Comparison of ENCODE assay signal across 10 cellular contexts in the genomic region with DNA sequence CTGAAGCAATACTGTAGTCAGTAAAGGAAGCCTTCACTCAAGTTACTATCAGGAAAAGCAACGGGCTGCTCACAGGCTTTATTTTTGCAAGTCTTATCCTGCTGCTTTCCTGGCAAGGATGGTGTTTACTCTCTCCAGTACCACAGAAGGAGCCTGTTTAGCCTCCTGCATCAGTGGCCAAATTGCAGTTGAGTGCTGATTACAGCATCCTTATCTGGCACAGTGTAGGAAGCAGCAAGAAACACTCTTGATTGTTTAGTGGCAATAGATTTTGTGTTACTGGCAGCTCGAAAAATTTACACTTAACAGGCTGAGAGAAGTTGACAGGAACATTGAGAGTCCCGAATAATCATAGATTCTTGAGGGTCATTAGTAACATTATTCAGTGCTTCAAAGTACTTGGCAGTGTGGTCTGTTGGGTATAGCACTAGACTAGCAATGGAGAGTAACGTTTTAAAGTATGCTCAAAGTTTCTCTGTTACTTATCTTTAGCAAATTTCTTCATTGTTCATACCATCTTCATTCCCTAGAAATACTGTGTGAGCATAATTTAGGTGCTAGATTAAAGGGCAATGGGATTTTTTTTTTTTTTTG. TPM values are rescaled to one million over a fixed set of nuclear protein-coding genes. Genes with fewer than 3 reads are reported as not detected.
DNase-seq lines count a peak whose midpoint lies in the region; ATAC-seq, FAIRE-seq and TF ChIP-seq lines count a peak whose summit lies in the region.
"Had no signal": no experiment of that assay in that cellular context is flagged by ENCODE, and none has a peak within 500 bp of the region (broad histone marks: within the 10 kb centered on the region; RNA-seq: fewer than 3 reads in every experiment).

No MANE protein-coding gene starts in this region.

- no peak overlapping the region for H3K4me3 ChIP-seq in liver (ENCODE audit: low read depth in 1 of 3, low read length in 3 of 3)
- H3K4me3 ChIP-seq in HepG2 (replicated peaks in 1 of 3; ENCODE audit: insufficient read depth in 1 of 3, low read depth in 2 of 3, low read length in 3 of 3) = no peak overlapping the region
- no peak overlapping the region for H3K4me3 ChIP-seq in choroid plexus epithelial cell (ENCODE audit: low read depth, low read length)
- no peak overlapping the region for H3K4me3 ChIP-seq in lung

- CTCF ChIA-PET in HepG2 (lab: Yijun Ruan, JAX; ENCODE audit: low intra/inter-chr PET ratio, low total read pairs) = no interaction called here

- H3K9me3 ChIP-seq in liver (ENCODE audit: control insufficient read depth in 4 of 4, low read length in 3 of 4) = no peaks in the 10 kb centered on the region
- no peaks in the 10 kb centered on the region for H3K9me3 ChIP-seq in HepG2 (ENCODE audit: low read length)
- H3K9me3 ChIP-seq in lung (ENCODE audit: control insufficient read depth in 2 of 2, insufficient read depth in 1 of 2, low read length in 1 of 2) = no peaks in the 10 kb centered on the region

- intact Hi-C loops in HepG2 (cut with micrococcal nuclease; ENCODE audit: unreplicated experiment) = no loop called here

- no peak for TF ChIP-seq RAD21 in liver (IDR thresholded peaks at IDR 0.05)
- TF ChIP-seq RAD21 in HepG2 (CRISPR knock-in tag; IDR thresholded peaks at IDR 0.05) = no peak

- peaks cover 24% of the 10 kb centered on the region for H3K79me2 ChIP-seq in HepG2 (ENCODE audit: insufficient read depth, low read length)

- ATAC-seq in HepG2 (no peak), lung (ENCODE audit: insufficient read depth, low FRiP score) (peak; percentile 62), GM21528 (IDR thresholded peaks at IDR 0.05; ENCODE audit: low FRiP score, unreplicated experiment) (no peak), GM18519 (IDR thresholded peaks at IDR 0.05; ENCODE audit: low FRiP score, unreplicated experiment) (no peak)
- ATAC-seq: activated CD4-positive, alpha-beta T cell treated with anti-CD3 and anti-CD28 coated beads for 36 hours had no signal

- no peak overlapping the region for H3K4me2 ChIP-seq in HepG2 (ENCODE audit: low read depth, low read length)

- H3K36me3 ChIP-seq in liver (ENCODE audit: control insufficient read depth in 4 of 4, insufficient read depth in 3 of 4, low read depth in 1 of 4, low read length in 3 of 4) = no peaks in the 10 kb centered on the region
- H3K36me3 ChIP-seq in HepG2 (replicated peaks in 1 of 2; ENCODE audit: control insufficient read depth in 1 of 2, insufficient read depth in 2 of 2, low read length in 2 of 2) = no peaks in the 10 kb centered on the region
- H3K36me3 ChIP-seq in lung (ENCODE audit: control insufficient read depth in 2 of 2, insufficient read depth in 2 of 2, low read length in 2 of 2) = no peaks in the 10 kb centered on the region

- peaks cover 0 to 2% (median 0%) of the 10 kb centered on the region in 4 donors for H3K4me1 ChIP-seq in liver (ENCODE audit: control insufficient read depth in 4 of 4, insufficient read depth in 4 of 4, low read length in 3 of 4)
- H3K4me1 ChIP-seq in HepG2 (ENCODE audit: insufficient read depth, low read length) = peaks cover 10% of the 10 kb centered on the region
- peaks cover 2% of the 10 kb centered on the region in 2 donors for H3K4me1 ChIP-seq in lung (ENCODE audit: control insufficient read depth in 2 of 2, insufficient read depth in 2 of 2, low read length in 2 of 2)

- H3K9ac ChIP-seq in liver (ENCODE audit: low read depth in 1 of 2, low read length in 2 of 2) = no peak overlapping the region
- H3K9ac ChIP-seq in HepG2 (ENCODE audit: insufficient read depth, low read depth, low read length) = no peak overlapping the region

- WGBS in liver = 55% methylated on average over 4 of the region's 4 CpGs
- 85% methylated on average over 4 of the region's 4 CpGs for WGBS in HepG2 (ENCODE audit: low lambda C conversion rate)
- WGBS in lung, 2 donors = 34 to 63% methylated on average over 4 of the region's 4 CpGs

- TF ChIP-seq POLR2A in HepG2 (IDR thresholded peaks at IDR 0.05; ENCODE audit: insufficient read depth in 1 of 2, low read depth in 2 of 2, low read length in 2 of 2) = no peak

- FAIRE-seq in HepG2 (lab: Jason Lieb, UNC) = no peak

- POLR2A ChIA-PET in HepG2 (lab: Yijun Ruan, JAX) = no interaction called here

- no peak overlapping the region for H2AFZ ChIP-seq in HepG2 (ENCODE audit: low read length)

- in situ Hi-C loops in HepG2 (cut with HindIII; ENCODE audit: extremely low pct_ligation_motif_present, low pct_unique_long_range_greater_than_20kb) = no loop called here

- TF ChIP-seq CTCF in liver (IDR thresholded peaks at IDR 0.05; ENCODE audit: low read depth, low read length, missing input control) (no peak), HepG2 (CRISPR knock-in tag; IDR thresholded peaks at IDR 0.05) (no peak), choroid plexus epithelial cell (conservative IDR thresholded peaks at IDR 0.05; ENCODE audit: low read depth, low read length) (no peak), lung (IDR thresholded peaks at IDR 0.05; ENCODE audit: control extremely low read depth, extremely low read depth) (no peak)

- no TSS peak for BruUV-seq in HepG2 (replicated peaks; lab: Mats Ljungman, UMichigan)

- H3K27ac ChIP-seq in liver (ENCODE audit: low read depth in 1 of 2, low read length in 2 of 2) (no peak overlapping the region), HepG2 (ENCODE audit: extremely low read length, insufficient read depth, low read length) (no peak overlapping the region), lung (ENCODE audit: low read depth in 1 of 2, low read length in 1 of 2) (no peak overlapping the region)

- DNase-seq in HepG2 (ENCODE audit: low spot score) (no peak), choroid plexus epithelial cell (ENCODE audit: low read depth) (peak; percentile 83), lung (ENCODE audit: low spot score) (peak; percentile 50), CD1c-positive myeloid dendritic cell (ENCODE audit: extremely low spot score) (no peak)
- DNase-seq in activated naive CD4-positive, alpha-beta T cell treated with Interleukin-2 at 50 U/mL for 16 hours = no peak
- DNase-seq: activated CD4-positive, alpha-beta T cell treated with anti-CD3 and anti-CD28 coated beads for 36 hours had no signal

- H3K27me3 ChIP-seq in liver (ENCODE audit: control insufficient read depth in 4 of 4, insufficient read depth in 4 of 4, low read length in 3 of 4) (no peaks in the 10 kb centered on the region), HepG2 (ENCODE audit: control insufficient read depth in 1 of 2, insufficient read depth in 2 of 2, low read length in 2 of 2) (no peaks in the 10 kb centered on the region), lung (ENCODE audit: control insufficient read depth, insufficient read depth) (no peaks in the 10 kb centered on the region)

- H4K20me1 ChIP-seq in HepG2 (ENCODE audit: insufficient read depth, low read length) = no peaks in the 10 kb centered on the region

- TF ChIP-seq EP300 in HepG2 (IDR thresholded peaks at IDR 0.05; ENCODE audit: low read depth in 2 of 2, low read length in 2 of 2) (no peak), HepG2 (CRISPR knock-in tag; IDR thresholded peaks at IDR 0.05; ENCODE audit: borderline replicate concordance) (no peak)

RNA-seq across cellular contexts. Expression of a gene that starts 11.7 kb away (rescaled TPM):
- total RNA-seq in liver = 1 to 10 TPM; 3.2 to 4.8 TPM
- 1 to 10 TPM; 3.2 to 4.2 TPM for polyA plus RNA-seq in liver
- total RNA-seq in HepG2 (2016; rRNA removed; fragmentation: Illumina TruSeq; extraction: Trizol) = 11.2 and 11.8 TPM in 2 replicates
- total RNA-seq in HepG2 (2016; cell fraction: cytosol; rRNA removed; fragmentation: Illumina TruSeq; extraction: Trizol; ENCODE audit: low read depth) = 2.7 and 3.0 TPM in 2 replicates
- total RNA-seq in HepG2 (2016; cell fraction: insoluble cytoplasmic fraction; rRNA removed; fragmentation: Illumina TruSeq; extraction: Trizol) = 10.0 and 12.0 TPM in 2 replicates
- 6.8 and 7.0 TPM in 2 replicates for total RNA-seq in HepG2 (2016; cell fraction: membrane; rRNA removed; fragmentation: Illumina TruSeq; extraction: Trizol)
- 6.3 and 7.5 TPM in 2 replicates for total RNA-seq in HepG2 (2016; cell fraction: nucleus; rRNA removed; fragmentation: Illumina TruSeq; extraction: Trizol)
- 10.7 and 13.2 TPM in 2 replicates for polyA plus RNA-seq in HepG2 (2011; rRNA removed)
- polyA plus RNA-seq in HepG2 (2011; cell fraction: cytosol; rRNA removed) = 8.1 and 8.2 TPM in 2 replicates
- 12.8 and 13.4 TPM in 2 replicates for polyA plus RNA-seq in HepG2 (2011; cell fraction: nucleus; rRNA removed)
- polyA plus RNA-seq in HepG2 (2012) = 7.2 and 8.1 TPM in 2 replicates
- polyA plus RNA-seq in HepG2 (2016; cell fraction: cytosol; fragmentation: Illumina TruSeq; extraction: Trizol; ENCODE audit: low read depth) = 1.6 and 2.0 TPM in 2 replicates
- polyA plus RNA-seq in HepG2 (2016; cell fraction: insoluble cytoplasmic fraction; fragmentation: Illumina TruSeq; extraction: Trizol; ENCODE audit: low read depth) = 11.0 and 19.3 TPM in 2 replicates
- polyA plus RNA-seq in HepG2 (2016; cell fraction: membrane; fragmentation: Illumina TruSeq; extraction: Trizol; ENCODE audit: low read depth) = 5.8 and 6.9 TPM in 2 replicates
- 22.8 and 24.8 TPM in 2 replicates for polyA plus RNA-seq in HepG2 (2016; cell fraction: nucleus; fragmentation: Illumina TruSeq; extraction: Trizol; ENCODE audit: insufficient read depth, low read depth)
- polyA minus RNA-seq in HepG2 (2011; rRNA and poly(A)+ RNA removed; ENCODE audit: low replicate concordance) = 15.0 and 20.9 TPM in 2 replicates
- 5.6 and 6.9 TPM in 2 replicates for polyA minus RNA-seq in HepG2 (2011; cell fraction: cytosol; rRNA and poly(A)+ RNA removed)
- 5.6 and 6.1 TPM in 2 replicates for polyA minus RNA-seq in HepG2 (2011; cell fraction: nucleus; rRNA and poly(A)+ RNA removed)
- 10 to 100 TPM; 16.4 to 30.7 TPM for total RNA-seq in lung
- polyA plus RNA-seq in lung = 1 to 10 TPM; 7.4 to 9.9 TPM

RNA-seq across cellular contexts. Expression of a gene that starts 25.4 kb away (rescaled TPM):
- total RNA-seq in liver (10 to 100 TPM in 1 of 2 donors, 1 to 10 TPM in 1; 1.4 to 14.5 TPM), HepG2 (2016; rRNA removed; fragmentation: Illumina TruSeq; extraction: Trizol) (27.2 and 30.4 TPM in 2 replicates), lung (10 to 100 TPM; 14.2 to 16.3 TPM)
- polyA plus RNA-seq in liver (1 to 10 TPM; 2.2 to 3.5 TPM), HepG2 (2011; rRNA removed) (37.4 and 49.6 TPM in 2 replicates), lung (10 to 100 TPM; 11.0 to 19.0 TPM)
- total RNA-seq in HepG2 (2016; cell fraction: cytosol; rRNA removed; fragmentation: Illumina TruSeq; extraction: Trizol; ENCODE audit: low read depth) = 21.1 and 34.2 TPM in 2 replicates
- total RNA-seq in HepG2 (2016; cell fraction: insoluble cytoplasmic fraction; rRNA removed; fragmentation: Illumina TruSeq; extraction: Trizol) = 25.6 and 27.8 TPM in 2 replicates
- 46.0 and 68.5 TPM in 2 replicates for total RNA-seq in HepG2 (2016; cell fraction: membrane; rRNA removed; fragmentation: Illumina TruSeq; extraction: Trizol)
- 11.0 and 12.2 TPM in 2 replicates for total RNA-seq in HepG2 (2016; cell fraction: nucleus; rRNA removed; fragmentation: Illumina TruSeq; extraction: Trizol)
- 24.5 and 28.5 TPM in 2 replicates for polyA plus RNA-seq in HepG2 (2011; cell fraction: cytosol; rRNA removed)
- polyA plus RNA-seq in HepG2 (2011; cell fraction: nucleus; rRNA removed) = 5.2 and 7.5 TPM in 2 replicates
- polyA plus RNA-seq in HepG2 (2012) = 12.7 and 23.0 TPM in 2 replicates
- 31.9 and 64.1 TPM in 2 replicates for polyA plus RNA-seq in HepG2 (2016; cell fraction: cytosol; fragmentation: Illumina TruSeq; extraction: Trizol; ENCODE audit: low read depth)
- polyA plus RNA-seq in HepG2 (2016; cell fraction: insoluble cytoplasmic fraction; fragmentation: Illumina TruSeq; extraction: Trizol; ENCODE audit: low read depth) = 61.5 and 67.1 TPM in 2 replicates
- polyA plus RNA-seq in HepG2 (2016; cell fraction: membrane; fragmentation: Illumina TruSeq; extraction: Trizol; ENCODE audit: low read depth) = 69.7 and 97.7 TPM in 2 replicates
- polyA plus RNA-seq in HepG2 (2016; cell fraction: nucleus; fragmentation: Illumina TruSeq; extraction: Trizol; ENCODE audit: insufficient read depth, low read depth) = 22.6 and 24.4 TPM in 2 replicates
- 20.8 and 79.2 TPM in 2 replicates for polyA minus RNA-seq in HepG2 (2011; rRNA and poly(A)+ RNA removed; ENCODE audit: low replicate concordance)
- 18.6 and 19.5 TPM in 2 replicates for polyA minus RNA-seq in HepG2 (2011; cell fraction: cytosol; rRNA and poly(A)+ RNA removed)
- polyA minus RNA-seq in HepG2 (2011; cell fraction: nucleus; rRNA and poly(A)+ RNA removed) = 5.0 and 7.2 TPM in 2 replicates

RNA-seq across cellular contexts. Expression of a gene that starts 25.4 kb away (rescaled TPM):
- total RNA-seq in liver = 10 to 100 TPM in 1 of 2 donors, not detected in 1; 10.3 TPM
- polyA plus RNA-seq in liver = 1 to 10 TPM in 1 of 2 donors, under 1 TPM in 1; 0.81 to 4.6 TPM
- total RNA-seq in HepG2 (2016; rRNA removed; fragmentation: Illumina TruSeq; extraction: Trizol) = 25.9 and 28.6 TPM in 2 replicates
- 25.4 and 25.7 TPM in 2 replicates for total RNA-seq in HepG2 (2016; cell fraction: cytosol; rRNA removed; fragmentation: Illumina TruSeq; extraction: Trizol; ENCODE audit: low read depth)
- total RNA-seq in HepG2 (2016; cell fraction: insoluble cytoplasmic fraction; rRNA removed; fragmentation: Illumina TruSeq; extraction: Trizol) = 22.5 and 24.1 TPM in 2 replicates
- total RNA-seq in HepG2 (2016; cell fraction: membrane; rRNA removed; fragmentation: Illumina TruSeq; extraction: Trizol) = 75.7 and 77.8 TPM in 2 replicates
- total RNA-seq in HepG2 (2016; cell fraction: nucleus; rRNA removed; fragmentation: Illumina TruSeq; extraction: Trizol) = 21.2 and 26.7 TPM in 2 replicates
- polyA plus RNA-seq in HepG2 (2011; rRNA removed) = 13.0 and 17.1 TPM in 2 replicates
- 10.5 and 13.6 TPM in 2 replicates for polyA plus RNA-seq in HepG2 (2011; cell fraction: cytosol; rRNA removed)
- 19.0 and 26.5 TPM in 2 replicates for polyA plus RNA-seq in HepG2 (2011; cell fraction: nucleus; rRNA removed)
- polyA plus RNA-seq in HepG2 (2012) = 12.5 and 25.0 TPM in 2 replicates
- 77.1 and 77.7 TPM in 2 replicates for polyA plus RNA-seq in HepG2 (2016; cell fraction: cytosol; fragmentation: Illumina TruSeq; extraction: Trizol; ENCODE audit: low read depth)
- polyA plus RNA-seq in HepG2 (2016; cell fraction: insoluble cytoplasmic fraction; fragmentation: Illumina TruSeq; extraction: Trizol; ENCODE audit: low read depth) = 47.3 and 73.5 TPM in 2 replicates
- polyA plus RNA-seq in HepG2 (2016; cell fraction: membrane; fragmentation: Illumina TruSeq; extraction: Trizol; ENCODE audit: low read depth) = 163 and 181 TPM in 2 replicates
- 78.8 and 80.9 TPM in 2 replicates for polyA plus RNA-seq in HepG2 (2016; cell fraction: nucleus; fragmentation: Illumina TruSeq; extraction: Trizol; ENCODE audit: insufficient read depth, low read depth)
- polyA minus RNA-seq in HepG2 (2011; rRNA and poly(A)+ RNA removed; ENCODE audit: low replicate concordance) = 19.2 and 106 TPM in 2 replicates
- 12.0 and 16.2 TPM in 2 replicates for polyA minus RNA-seq in HepG2 (2011; cell fraction: cytosol; rRNA and poly(A)+ RNA removed)
- 11.6 and 12.9 TPM in 2 replicates for polyA minus RNA-seq in HepG2 (2011; cell fraction: nucleus; rRNA and poly(A)+ RNA removed)
- 1 to 10 TPM; 3.3 to 4.0 TPM for total RNA-seq in lung
- polyA plus RNA-seq in lung = 1 to 10 TPM; 1.6 to 3.1 TPM

RNA-seq across cellular contexts. Expression of a gene that starts 45.5 kb away (rescaled TPM):
- total RNA-seq in liver (not detected), HepG2 (2016; rRNA removed; fragmentation: Illumina TruSeq; extraction: Trizol) (0.17 TPM in 1 of 2 replicates, not detected in the other), lung (not detected)
- polyA plus RNA-seq in liver (not detected), HepG2 (2011; rRNA removed) (0.05 TPM in 1 of 2 replicates, not detected in the other), lung (not detected)
- total RNA-seq in HepG2 (2016; cell fraction: cytosol; rRNA removed; fragmentation: Illumina TruSeq; extraction: Trizol; ENCODE audit: low read depth) = not detected in 2 replicates
- not detected in 2 replicates for total RNA-seq in HepG2 (2016; cell fraction: insoluble cytoplasmic fraction; rRNA removed; fragmentation: Illumina TruSeq; extraction: Trizol)
- 0.15 TPM in 1 of 2 replicates, not detected in the other for total RNA-seq in HepG2 (2016; cell fraction: membrane; rRNA removed; fragmentation: Illumina TruSeq; extraction: Trizol)
- not detected in 2 replicates for total RNA-seq in HepG2 (2016; cell fraction: nucleus; rRNA removed; fragmentation: Illumina TruSeq; extraction: Trizol)
- polyA plus RNA-seq in HepG2 (2011; cell fraction: cytosol; rRNA removed) = not detected in 2 replicates
- polyA plus RNA-seq in HepG2 (2011; cell fraction: nucleus; rRNA removed) = not detected in 2 replicates
- polyA plus RNA-seq in HepG2 (2012) = 0.32 and 0.44 TPM in 2 replicates
- not detected in 2 replicates for polyA plus RNA-seq in HepG2 (2016; cell fraction: cytosol; fragmentation: Illumina TruSeq; extraction: Trizol; ENCODE audit: low read depth)
- polyA plus RNA-seq in HepG2 (2016; cell fraction: insoluble cytoplasmic fraction; fragmentation: Illumina TruSeq; extraction: Trizol; ENCODE audit: low read depth) = not detected in 2 replicates
- not detected in 2 replicates for polyA plus RNA-seq in HepG2 (2016; cell fraction: membrane; fragmentation: Illumina TruSeq; extraction: Trizol; ENCODE audit: low read depth)
- polyA plus RNA-seq in HepG2 (2016; cell fraction: nucleus; fragmentation: Illumina TruSeq; extraction: Trizol; ENCODE audit: insufficient read depth, low read depth) = not detected in 2 replicates
- polyA minus RNA-seq in HepG2 (2011; rRNA and poly(A)+ RNA removed; ENCODE audit: low replicate concordance) = 0.34 TPM in 1 of 2 replicates, not detected in the other
- not detected in 2 replicates for polyA minus RNA-seq in HepG2 (2011; cell fraction: cytosol; rRNA and poly(A)+ RNA removed)
- polyA minus RNA-seq in HepG2 (2011; cell fraction: nucleus; rRNA and poly(A)+ RNA removed) = 0.52 TPM in 1 of 2 replicates, not detected in the other
- polyA plus RNA-seq: AG04450 had no signal

RNA-seq across cellular contexts. Expression of a gene that starts 56.8 kb away (rescaled TPM):
- total RNA-seq in liver = 1 to 10 TPM; 2.5 to 3.1 TPM
- polyA plus RNA-seq in liver = 1 to 10 TPM in 1 of 2 donors, under 1 TPM in 1; 0.79 to 3.8 TPM
- total RNA-seq in HepG2 (2016; rRNA removed; fragmentation: Illumina TruSeq; extraction: Trizol) = 45.0 and 46.3 TPM in 2 replicates
- 31.3 and 31.6 TPM in 2 replicates for total RNA-seq in HepG2 (2016; cell fraction: cytosol; rRNA removed; fragmentation: Illumina TruSeq; extraction: Trizol; ENCODE audit: low read depth)
- total RNA-seq in HepG2 (2016; cell fraction: insoluble cytoplasmic fraction; rRNA removed; fragmentation: Illumina TruSeq; extraction: Trizol) = 41.0 and 43.4 TPM in 2 replicates
- total RNA-seq in HepG2 (2016; cell fraction: membrane; rRNA removed; fragmentation: Illumina TruSeq; extraction: Trizol) = 47.9 and 52.9 TPM in 2 replicates
- total RNA-seq in HepG2 (2016; cell fraction: nucleus; rRNA removed; fragmentation: Illumina TruSeq; extraction: Trizol) = 26.7 and 27.0 TPM in 2 replicates
- 65.0 and 69.4 TPM in 2 replicates for polyA plus RNA-seq in HepG2 (2011; rRNA removed)
- 49.1 and 69.9 TPM in 2 replicates for polyA plus RNA-seq in HepG2 (2011; cell fraction: cytosol; rRNA removed)
- polyA plus RNA-seq in HepG2 (2011; cell fraction: nucleus; rRNA removed) = 98.9 and 143 TPM in 2 replicates
- polyA plus RNA-seq in HepG2 (2012) = 44.1 and 49.0 TPM in 2 replicates
- polyA plus RNA-seq in HepG2 (2016; cell fraction: cytosol; fragmentation: Illumina TruSeq; extraction: Trizol; ENCODE audit: low read depth) = 52.8 and 61.8 TPM in 2 replicates
- 57.1 and 65.3 TPM in 2 replicates for polyA plus RNA-seq in HepG2 (2016; cell fraction: insoluble cytoplasmic fraction; fragmentation: Illumina TruSeq; extraction: Trizol; ENCODE audit: low read depth)
- polyA plus RNA-seq in HepG2 (2016; cell fraction: membrane; fragmentation: Illumina TruSeq; extraction: Trizol; ENCODE audit: low read depth) = 66.9 and 70.7 TPM in 2 replicates
- 60.4 and 66.8 TPM in 2 replicates for polyA plus RNA-seq in HepG2 (2016; cell fraction: nucleus; fragmentation: Illumina TruSeq; extraction: Trizol; ENCODE audit: insufficient read depth, low read depth)
- polyA minus RNA-seq in HepG2 (2011; rRNA and poly(A)+ RNA removed; ENCODE audit: low replicate concordance) = 40.4 and 71.0 TPM in 2 replicates
- polyA minus RNA-seq in HepG2 (2011; cell fraction: cytosol; rRNA and poly(A)+ RNA removed) = 35.9 and 41.1 TPM in 2 replicates
- polyA minus RNA-seq in HepG2 (2011; cell fraction: nucleus; rRNA and poly(A)+ RNA removed) = 26.0 and 28.0 TPM in 2 replicates
- 10 to 100 TPM in 1 of 2 donors, 1 to 10 TPM in 1; 7.1 to 36.3 TPM for total RNA-seq in lung
- 10 to 100 TPM; 24.0 to 33.7 TPM for polyA plus RNA-seq in lung

Comparison
In these comparisons a context has a peak if more than half of its experiments do, and no peak if none do; other contexts are left out.
1. DNase-seq: peak in choroid plexus epithelial cell (single experiment) and lung (single experiment); none in HepG2 (single experiment), activated naive CD4-positive, alpha-beta T cell treated with Interleukin-2 at 50 U/mL for 16 hours (single experiment) and CD1c-positive myeloid dendritic cell (single experiment).